Comparison of ENCODE assay signal across 22 cellular contexts in the genomic region with DNA sequence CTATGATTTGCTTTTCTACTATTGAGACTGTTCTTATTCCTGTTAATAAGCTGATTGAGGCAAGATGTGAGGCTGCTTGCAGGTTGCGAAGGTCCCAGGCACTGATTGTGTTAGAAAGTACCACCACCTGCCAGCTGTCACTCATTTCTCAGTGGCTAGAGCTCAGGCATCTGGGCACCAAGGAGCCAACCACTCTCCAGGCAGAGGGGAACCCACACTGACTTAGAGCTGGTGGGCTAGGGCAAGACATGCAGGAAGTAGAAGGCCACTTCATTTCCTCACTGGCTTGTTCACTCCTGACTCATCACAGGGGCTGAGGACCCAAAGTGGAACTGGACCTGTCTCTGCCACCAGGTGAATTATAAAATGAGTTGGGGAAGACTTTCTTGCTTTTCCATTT. TPM values are rescaled to one million over a fixed set of nuclear protein-coding genes. Genes with fewer than 3 reads are reported as not detected.
DNase-seq lines count a peak whose midpoint lies in the region; ATAC-seq, FAIRE-seq and TF ChIP-seq lines count a peak whose summit lies in the region.
"Had no signal": no experiment of that assay in that cellular context is flagged by ENCODE, and none has a peak within 500 bp of the region (broad histone marks: within the 10 kb centered on the region; RNA-seq: fewer than 3 reads in every experiment).

No MANE protein-coding gene starts in this region.

- dilution Hi-C loops in keratinocyte (cut with MboI; ENCODE audit: extremely low pct_ligation_motif_present, low sequenced_read_pairs) = no loop called here

- peaks cover 5% of the 10 kb centered on the region for H3K9me3 Mint-ChIP-seq in activated CD8-positive, alpha-beta T cell treated with anti-CD3 and anti-CD28 coated beads for 36 hours
- H3K9me3 Mint-ChIP-seq in activated CD8-positive, alpha-beta T cell treated with anti-CD3 and anti-CD28 coated beads, Interleukin-2, amount 10 ng/mL, durations not matched to agents 7 days and 5 days (ENCODE audit: insufficient read depth) = peaks cover 6% of the 10 kb centered on the region
- H3K9me3 Mint-ChIP-seq in stimulated activated effector memory CD8-positive, alpha-beta T cell treated with anti-CD3 and anti-CD28 coated beads, Interleukin-12 subunit alpha, Interleukin-12 subunit beta, amount 100 ng/mL, for 72 hours = no peaks in the 10 kb centered on the region
- H3K9me3 Mint-ChIP-seq: CD8-positive, alpha-beta T cell had no signal

- POLR2A ChIA-PET in activated CD8-positive, alpha-beta T cell treated with anti-CD3 and anti-CD28 coated beads for 36 hours (lab: Charles Lee) = no interaction called here
- POLR2A ChIA-PET in activated CD8-positive, alpha-beta T cell treated with anti-CD3 and anti-CD28 coated beads, Interleukin-2, amount 10 ng/mL, durations not matched to agents 7 days and 5 days (lab: Charles Lee) = no interaction called here

- H3K27ac Mint-ChIP-seq in activated CD8-positive, alpha-beta T cell treated with anti-CD3 and anti-CD28 coated beads for 36 hours = no peak overlapping the region
- no peak overlapping the region for H3K27ac Mint-ChIP-seq in activated CD8-positive, alpha-beta T cell treated with anti-CD3 and anti-CD28 coated beads, Interleukin-2, amount 10 ng/mL, durations not matched to agents 7 days and 5 days
- H3K27ac Mint-ChIP-seq in stimulated activated effector memory CD8-positive, alpha-beta T cell treated with anti-CD3 and anti-CD28 coated beads, Interleukin-12 subunit alpha, Interleukin-12 subunit beta, amount 100 ng/mL, for 72 hours = no peak overlapping the region
- H3K27ac Mint-ChIP-seq: activated T-cell treated with anti-CD3 and anti-CD28 coated beads, Interleukin-2, amount 50 U/mL, for 24 hours; CD8-positive, alpha-beta T cell had no signal

- H3K4me1 ChIP-seq in SJCRH30 (peaks cover 28% of the 10 kb centered on the region), keratinocyte (ENCODE audit: control insufficient read depth, extremely low read depth, insufficient read depth, low read length) (peaks cover 9% of the 10 kb centered on the region)

- peak; percentile 5 for FAIRE-seq in keratinocyte (lab: Jason Lieb, UNC)
- FAIRE-seq: A549, GM12891, kidney had no signal

- H3K36me3 Mint-ChIP-seq in activated CD8-positive, alpha-beta T cell treated with anti-CD3 and anti-CD28 coated beads for 36 hours (ENCODE audit: low read depth) = peaks cover 4% of the 10 kb centered on the region
- peaks cover 5% of the 10 kb centered on the region for H3K36me3 Mint-ChIP-seq in activated CD8-positive, alpha-beta T cell treated with anti-CD3 and anti-CD28 coated beads, Interleukin-2, amount 10 ng/mL, durations not matched to agents 7 days and 5 days (ENCODE audit: low read depth)
- no peaks in the 10 kb centered on the region for H3K36me3 Mint-ChIP-seq in stimulated activated effector memory CD8-positive, alpha-beta T cell treated with anti-CD3 and anti-CD28 coated beads, Interleukin-12 subunit alpha, Interleukin-12 subunit beta, amount 100 ng/mL, for 72 hours
- H3K36me3 Mint-ChIP-seq: CD8-positive, alpha-beta T cell had no signal

- peaks cover 37% of the 10 kb centered on the region for H3K27me3 Mint-ChIP-seq in activated CD8-positive, alpha-beta T cell treated with anti-CD3 and anti-CD28 coated beads for 36 hours
- H3K27me3 Mint-ChIP-seq in activated CD8-positive, alpha-beta T cell treated with anti-CD3 and anti-CD28 coated beads, Interleukin-2, amount 10 ng/mL, durations not matched to agents 7 days and 5 days (ENCODE audit: low read depth) = peaks cover 71% of the 10 kb centered on the region

- H3K9me1 ChIP-seq in keratinocyte (ENCODE audit: control insufficient read depth, extremely low read depth, insufficient read depth, low read length) = no peaks in the 10 kb centered on the region

- no peaks in the 10 kb centered on the region for H4K20me1 ChIP-seq in keratinocyte (ENCODE audit: control insufficient read depth, extremely low read depth, insufficient read depth, low read length)

- DNase-seq in activated CD8-positive, alpha-beta T cell treated with anti-CD3 and anti-CD28 coated beads for 36 hours = peak; percentile 45
- DNase-seq in activated CD8-positive, alpha-beta T cell treated with anti-CD3 and anti-CD28 coated beads, Interleukin-2, amount 10 ng/mL, durations not matched to agents 7 days and 5 days = no peak
- DNase-seq in SJCRH30 (peak; percentile 61 to 73), keratinocyte (ENCODE audit: low read depth, low spot score) (no peak), GM19238 (ENCODE audit: insufficient read length, low spot score) (no peak), epidermal melanocyte (ENCODE audit: insufficient read length, low spot score) (no peak)
- DNase-seq in stimulated activated effector memory CD8-positive, alpha-beta T cell treated with anti-CD3 and anti-CD28 coated beads, Interleukin-12 subunit alpha, Interleukin-12 subunit beta, amount 100 ng/mL, for 72 hours (ENCODE audit: low spot score in 2 of 2) = no peak
- DNase-seq: activated CD4-positive, CD25-positive, alpha-beta regulatory T cell treated with anti-CD3 and anti-CD28 coated beads, Interleukin-2, amount 50 U/mL, for 72 hours; activated naive CD4-positive, alpha-beta T cell; activated T-cell treated with anti-CD3 and anti-CD28 coated beads, Interleukin-2, amount 50 U/mL, for 24 hours; DMS79 treated with DMSO at 0.1 percent for 48 hours; kidney; NCI-H187 treated with DMSO at 0.1 percent for 48 hours; NCI-H526 treated with DMSO at 0.1 percent for 48 hours had no signal

- H3K9ac ChIP-seq in keratinocyte (ENCODE audit: control insufficient read depth, extremely low read depth, insufficient read depth, low read length) = no peak overlapping the region
- H3K9ac ChIP-seq: KMS-11 had no signal

- no peaks in the 10 kb centered on the region for H3K79me2 ChIP-seq in keratinocyte (ENCODE audit: control insufficient read depth, insufficient read depth, low read length)

- no peak overlapping the region for H3K4me3 Mint-ChIP-seq in activated CD8-positive, alpha-beta T cell treated with anti-CD3 and anti-CD28 coated beads for 36 hours
- H3K4me3 Mint-ChIP-seq in activated CD8-positive, alpha-beta T cell treated with anti-CD3 and anti-CD28 coated beads, Interleukin-2, amount 10 ng/mL, durations not matched to agents 7 days and 5 days = no peak overlapping the region
- no peak overlapping the region for H3K4me3 Mint-ChIP-seq in stimulated activated effector memory CD8-positive, alpha-beta T cell treated with anti-CD3 and anti-CD28 coated beads, Interleukin-12 subunit alpha, Interleukin-12 subunit beta, amount 100 ng/mL, for 72 hours
- H3K4me3 Mint-ChIP-seq: activated T-cell treated with anti-CD3 and anti-CD28 coated beads, Interleukin-2, amount 50 U/mL, for 24 hours; CD8-positive, alpha-beta T cell had no signal

- H2AFZ ChIP-seq in keratinocyte (ENCODE audit: control insufficient read depth, low read length) = no peak overlapping the region

- peak; percentile 62 for ATAC-seq in activated CD8-positive, alpha-beta T cell treated with anti-CD3 and anti-CD28 coated beads for 36 hours
- no peak for ATAC-seq in activated CD8-positive, alpha-beta T cell treated with anti-CD3 and anti-CD28 coated beads, Interleukin-2, amount 10 ng/mL, durations not matched to agents 7 days and 5 days
- peak; percentile 60 for ATAC-seq in stimulated activated effector memory CD8-positive, alpha-beta T cell treated with anti-CD3 and anti-CD28 coated beads, Interleukin-12 subunit alpha, Interleukin-12 subunit beta, amount 100 ng/mL, for 72 hours
- no peak for ATAC-seq in GM21381 (IDR thresholded peaks at IDR 0.05; ENCODE audit: unreplicated experiment)
- ATAC-seq: A549; CD8-positive, alpha-beta T cell had no signal

- CTCF ChIA-PET in activated CD8-positive, alpha-beta T cell treated with anti-CD3 and anti-CD28 coated beads for 36 hours (lab: Charles Lee) = no interaction called here
- CTCF ChIA-PET in activated CD8-positive, alpha-beta T cell treated with anti-CD3 and anti-CD28 coated beads, Interleukin-2, amount 10 ng/mL, durations not matched to agents 7 days and 5 days (lab: Charles Lee) = no interaction called here

- H3K4me3 ChIP-seq in SJCRH30 = no peak overlapping the region
- no peak overlapping the region for H3K4me3 ChIP-seq in keratinocyte (ENCODE audit: control insufficient read depth in 2 of 3, extremely low read depth in 1 of 3, insufficient read depth in 2 of 3, low read depth in 1 of 3, low read length in 3 of 3)
- H3K4me3 ChIP-seq: A549, coronary artery, lung had no signal

- H3K27me3 ChIP-seq in SJCRH30 (peaks cover 24% of the 10 kb centered on the region; the same call in 1 of the 2 replicates), keratinocyte (ENCODE audit: control insufficient read depth, extremely low read depth, insufficient read depth, low read length) (no peaks in the 10 kb centered on the region)

- H3K4me1 Mint-ChIP-seq in activated CD8-positive, alpha-beta T cell treated with anti-CD3 and anti-CD28 coated beads for 36 hours (ENCODE audit: low read depth) = peaks cover 16% of the 10 kb centered on the region
- peaks cover 28% of the 10 kb centered on the region for H3K4me1 Mint-ChIP-seq in activated CD8-positive, alpha-beta T cell treated with anti-CD3 and anti-CD28 coated beads, Interleukin-2, amount 10 ng/mL, durations not matched to agents 7 days and 5 days (ENCODE audit: low read depth)
- peaks cover 11% of the 10 kb centered on the region for H3K4me1 Mint-ChIP-seq in stimulated activated effector memory CD8-positive, alpha-beta T cell treated with anti-CD3 and anti-CD28 coated beads, Interleukin-12 subunit alpha, Interleukin-12 subunit beta, amount 100 ng/mL, for 72 hours

- H3K36me3 ChIP-seq in SJCRH30 (no peaks in the 10 kb centered on the region), keratinocyte (ENCODE audit: control insufficient read depth in 2 of 2, extremely low read depth in 1 of 2, insufficient read depth in 2 of 2, low read length in 2 of 2) (no peaks in the 10 kb centered on the region)

- no peak overlapping the region for H3K4me2 ChIP-seq in keratinocyte (ENCODE audit: control insufficient read depth, extremely low read depth, insufficient read depth, low read depth, low read length)
- H3K4me2 ChIP-seq: A549, KMS-11 had no signal

- intact Hi-C loops in activated CD8-positive, alpha-beta T cell treated with anti-CD3 and anti-CD28 coated beads for 36 hours (cut with micrococcal nuclease) = no loop called here

- TF ChIP-seq CTCF in activated CD8-positive, alpha-beta T cell treated with anti-CD3 and anti-CD28 coated beads for 36 hours (IDR thresholded peaks at IDR 0.05) = no peak
- TF ChIP-seq CTCF in keratinocyte (optimal IDR thresholded peaks at IDR 0.05 in 1 of 3, IDR thresholded peaks at IDR 0.05 in 1 of 3, conservative IDR thresholded peaks at IDR 0.05 in 1 of 3; ENCODE audit: extremely low read depth in 1 of 3, insufficient read depth in 2 of 3, low read length in 3 of 3) = no peak

- H3K27ac ChIP-seq in SJCRH30 (no peak overlapping the region), keratinocyte (ENCODE audit: control insufficient read depth, insufficient read depth, low read length) (no peak overlapping the region)
- H3K27ac ChIP-seq: A549, coronary artery, KMS-11 had no signal

- H3K9me3 ChIP-seq in SJCRH30 (replicated peaks) (no peaks in the 10 kb centered on the region), keratinocyte (ENCODE audit: control insufficient read depth, low read depth, low read length) (peaks cover 3% of the 10 kb centered on the region)

RNA-seq across cellular contexts. Expression of a gene that starts 7.8 kb away (rescaled TPM):
- 1 to 10 TPM; 1.9 to 2.4 TPM for total RNA-seq in activated CD8-positive, alpha-beta T cell treated with anti-CD3 and anti-CD28 coated beads for 36 hours
- 10 to 100 TPM; 10.7 to 12.3 TPM for total RNA-seq in activated CD8-positive, alpha-beta T cell treated with anti-CD3 and anti-CD28 coated beads, Interleukin-2, amount 10 ng/mL, durations not matched to agents 7 days and 5 days
- 12.6 and 13.6 TPM in 2 replicates for total RNA-seq in SJCRH30 (2014; rRNA removed; shearing (Covaris generic))
- 6.5 to 14.2 TPM (median 8.2 TPM) in 3 replicates for polyA plus RNA-seq in keratinocyte
- polyA plus RNA-seq in keratinocyte (2011; ENCODE audit: low read depth) = 2.7 TPM
- polyA plus RNA-seq in keratinocyte (2011; cell fraction: cytosol; rRNA removed) = 2.3 and 4.1 TPM in 2 replicates
- 30.2 and 36.7 TPM in 2 replicates for polyA plus RNA-seq in keratinocyte (2011; cell fraction: nucleus; rRNA removed)
- 2.3 and 15.9 TPM in 2 replicates for polyA plus RNA-seq in keratinocyte (2012; ENCODE audit: low replicate concordance)
- 4.0 to 23.8 TPM (median 5.8 TPM) in 3 replicates for polyA minus RNA-seq in keratinocyte
- polyA minus RNA-seq in keratinocyte (2011; cell fraction: cytosol; rRNA and poly(A)+ RNA removed) = 9.6 TPM
- 22.2 and 23.8 TPM in 2 replicates for polyA minus RNA-seq in keratinocyte (2011; cell fraction: nucleus; rRNA and poly(A)+ RNA removed)
- total RNA-seq: T-helper 1 cell treated with Interleukin-12 subunit alpha and Interleukin-12 subunit beta and Interleukin-4 antibody, amounts not matched to agents 30 ng/mL and 1 ng/mL, for 36 hours had no signal

RNA-seq across cellular contexts. Expression of a gene that starts 7.9 kb away (rescaled TPM):
- total RNA-seq in activated CD8-positive, alpha-beta T cell treated with anti-CD3 and anti-CD28 coated beads for 36 hours = 10 to 100 TPM; 19.0 to 19.5 TPM
- 10 to 100 TPM; 25.5 to 26.0 TPM for total RNA-seq in activated CD8-positive, alpha-beta T cell treated with anti-CD3 and anti-CD28 coated beads, Interleukin-2, amount 10 ng/mL, durations not matched to agents 7 days and 5 days
- 19.6 and 21.4 TPM in 2 replicates for total RNA-seq in SJCRH30 (2014; rRNA removed; shearing (Covaris generic))
- 17.4 to 18.4 TPM (median 18.3 TPM) in 3 replicates for polyA plus RNA-seq in keratinocyte
- 31.0 TPM for polyA plus RNA-seq in keratinocyte (2011; ENCODE audit: low read depth)
- polyA plus RNA-seq in keratinocyte (2011; cell fraction: cytosol; rRNA removed) = 11.2 and 16.1 TPM in 2 replicates
- 30.5 and 38.0 TPM in 2 replicates for polyA plus RNA-seq in keratinocyte (2011; cell fraction: nucleus; rRNA removed)
- 15.5 and 21.1 TPM in 2 replicates for polyA plus RNA-seq in keratinocyte (2012; ENCODE audit: low replicate concordance)
- polyA minus RNA-seq in keratinocyte = 34.0 to 46.8 TPM (median 38.6 TPM) in 3 replicates
- polyA minus RNA-seq in keratinocyte (2011; cell fraction: cytosol; rRNA and poly(A)+ RNA removed) = 13.6 TPM
- polyA minus RNA-seq in keratinocyte (2011; cell fraction: nucleus; rRNA and poly(A)+ RNA removed) = 18.7 and 51.9 TPM in 2 replicates

Comparison
In these comparisons a context has a peak if more than half of its experiments do, and no peak if none do; other contexts are left out.
1. ATAC-seq: peak in activated CD8-positive, alpha-beta T cell treated with anti-CD3 and anti-CD28 coated beads for 36 hours (single experiment) and stimulated activated effector memory CD8-positive, alpha-beta T cell treated with anti-CD3 and anti-CD28 coated beads, Interleukin-12 subunit alpha, Interleukin-12 subunit beta, amount 100 ng/mL, for 72 hours (single experiment); none in activated CD8-positive, alpha-beta T cell treated with anti-CD3 and anti-CD28 coated beads, Interleukin-2, amount 10 ng/mL, durations not matched to agents 7 days and 5 days (single experiment) and GM21381 (single experiment).
2. DNase-seq: peak in activated CD8-positive, alpha-beta T cell treated with anti-CD3 and anti-CD28 coated beads for 36 hours (single experiment) and SJCRH30 (2 of 2); none in activated CD8-positive, alpha-beta T cell treated with anti-CD3 and anti-CD28 coated beads, Interleukin-2, amount 10 ng/mL, durations not matched to agents 7 days and 5 days (single experiment), keratinocyte (single experiment), stimulated activated effector memory CD8-positive, alpha-beta T cell treated with anti-CD3 and anti-CD28 coated beads, Interleukin-12 subunit alpha, Interleukin-12 subunit beta, amount 100 ng/mL, for 72 hours (0 of 2), GM19238 (single experiment) and epidermal melanocyte (single experiment).